Comparison of ENCODE assay signal across 8 cellular contexts in the genomic region with DNA sequence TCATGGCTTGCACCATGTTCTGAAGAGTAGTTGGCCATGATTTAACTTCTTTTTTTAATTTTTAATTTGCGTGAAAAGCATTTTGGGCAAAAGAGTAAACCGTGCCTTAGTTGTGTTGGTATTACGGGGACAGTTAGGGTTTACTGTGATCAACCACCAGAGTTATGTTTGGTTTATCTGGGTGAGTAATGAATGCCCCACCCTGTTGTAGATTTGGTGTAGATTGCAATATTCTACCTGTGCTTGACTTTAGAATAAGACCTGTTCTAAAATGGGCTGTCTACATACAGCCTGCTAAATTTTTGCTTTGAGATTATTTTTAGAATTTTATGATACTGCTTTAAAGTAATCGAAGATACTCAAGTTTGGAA. TPM values are rescaled to one million over a fixed set of nuclear protein-coding genes. Genes with fewer than 3 reads are reported as not detected.
DNase-seq lines count a peak whose midpoint lies in the region; ATAC-seq and TF ChIP-seq lines count a peak whose summit lies in the region.

No MANE protein-coding gene starts in this region.

- peaks cover 10% of the 10 kb centered on the region for H3K4me1 Mint-ChIP-seq in neural progenitor cell

- H3K27ac ChIP-seq in ectodermal cell (ENCODE audit: insufficient read depth, low read depth, low read length, poor library complexity, severe bottlenecking): no peak overlapping the region
- H3K27ac ChIP-seq in neural progenitor cell: no peak overlapping the region

- H3K27ac Mint-ChIP-seq in neural progenitor cell: no peak overlapping the region

- DNase-seq in Daoy (ENCODE audit: low read depth): peak; percentile 20
- peak; percentile 36 for DNase-seq in NCI-H82 (lab: John Stamatoyannopoulos, UW)
- no peak for DNase-seq in neural progenitor cell (ENCODE audit: low spot score)
- no peak for DNase-seq in NCI-H146 treated with DMSO at 0.1 percent for 48 hours (lab: John Stamatoyannopoulos, UW; ENCODE audit: unreplicated experiment)
- no peak for DNase-seq in HEK293T (ENCODE audit: extremely low spot score)
- DNase-seq in NCI-H446 (lab: John Stamatoyannopoulos, UW): no peak

- H3K9me3 ChIP-seq in ectodermal cell (ENCODE audit: control insufficient read depth, low read length): no peaks in the 10 kb centered on the region
- no peaks in the 10 kb centered on the region for H3K9me3 ChIP-seq in neural progenitor cell (ENCODE audit: low read depth)

- H3K9me3 Mint-ChIP-seq in neural progenitor cell: peaks cover 17% of the 10 kb centered on the region

- peaks cover 11% of the 10 kb centered on the region for H3K27me3 ChIP-seq in ectodermal cell (ENCODE audit: control insufficient read depth, insufficient read depth, low read length, poor library complexity, severe bottlenecking)
- H3K27me3 ChIP-seq in neural progenitor cell: peaks cover 11% of the 10 kb centered on the region

- H3K36me3 ChIP-seq in ectodermal cell (ENCODE audit: control insufficient read depth, insufficient read depth, low read length) (no peaks in the 10 kb centered on the region), neural progenitor cell (no peaks in the 10 kb centered on the region)

- WGBS in ectodermal cell, 2 experiments: 13% methylated on average over 4 of the region's 4 CpGs

- peaks cover 20% of the 10 kb centered on the region for H4K20me1 ChIP-seq in neural progenitor cell (ENCODE audit: low read depth)

- H3K36me3 Mint-ChIP-seq in neural progenitor cell: peaks cover 15% of the 10 kb centered on the region

- peaks cover 3% of the 10 kb centered on the region for H3K27me3 Mint-ChIP-seq in neural progenitor cell (ENCODE audit: insufficient read depth, low read depth)

- ATAC-seq in GM19351 (IDR thresholded peaks at IDR 0.05; ENCODE audit: unreplicated experiment): no peak

- POLR2A ChIA-PET in HEK293T (lab: Yijun Ruan, JAX): no interaction called here

- CTCF ChIA-PET in HEK293T (lab: Yijun Ruan, JAX): no interaction called here

- no peak overlapping the region for H3K9ac ChIP-seq in neural progenitor cell

- peaks cover 58% of the 10 kb centered on the region for H3K79me2 ChIP-seq in neural progenitor cell (ENCODE audit: low read depth)

- peak overlapping the region; percentile 97 for H3K4me3 Mint-ChIP-seq in neural progenitor cell

- H3K4me1 ChIP-seq in ectodermal cell (ENCODE audit: control insufficient read depth, insufficient read depth, low read length) (peaks cover 12% of the 10 kb centered on the region), neural progenitor cell (peaks cover 14% of the 10 kb centered on the region)

- H3K4me3 ChIP-seq in ectodermal cell (ENCODE audit: insufficient read depth, low read depth, low read length): peak overlapping the region; percentile 63
- H3K4me3 ChIP-seq in neural progenitor cell: peak overlapping the region; percentile 86

- H3K4me2 ChIP-seq in neural progenitor cell: peak overlapping the region; percentile 83

- no peak for TF ChIP-seq CTCF in neural progenitor cell (IDR thresholded peaks at IDR 0.05)

- H2AFZ ChIP-seq in neural progenitor cell (replicated peaks): no peak overlapping the region

- peaks cover 10% of the 10 kb centered on the region for H3F3A ChIP-seq in neural progenitor cell (ENCODE audit: low read depth)

TF ChIP-seq in HEK293T, 16 proteins besides CTCF, POLR2A, EP300 and RAD21:
- TF ChIP-seq L3MBTL2 (conservative IDR thresholded peaks at IDR 0.05) (no peak), FOXA1 (IDR thresholded peaks at IDR 0.05) (no peak), ZNF384 (IDR thresholded peaks at IDR 0.05) (no peak), LEF1 (IDR thresholded peaks at IDR 0.05; ENCODE audit: borderline replicate concordance) (no peak), FOXM1 (IDR thresholded peaks at IDR 0.05; ENCODE audit: borderline replicate concordance) (no peak), NFRKB (IDR thresholded peaks at IDR 0.05) (no peak), FOXK2 (IDR thresholded peaks at IDR 0.05) (no peak), BHLHE40 (IDR thresholded peaks at IDR 0.05; ENCODE audit: borderline replicate concordance) (no peak), ELF4 (IDR thresholded peaks at IDR 0.05) (no peak)
- TF ChIP-seq, protein P1, sequence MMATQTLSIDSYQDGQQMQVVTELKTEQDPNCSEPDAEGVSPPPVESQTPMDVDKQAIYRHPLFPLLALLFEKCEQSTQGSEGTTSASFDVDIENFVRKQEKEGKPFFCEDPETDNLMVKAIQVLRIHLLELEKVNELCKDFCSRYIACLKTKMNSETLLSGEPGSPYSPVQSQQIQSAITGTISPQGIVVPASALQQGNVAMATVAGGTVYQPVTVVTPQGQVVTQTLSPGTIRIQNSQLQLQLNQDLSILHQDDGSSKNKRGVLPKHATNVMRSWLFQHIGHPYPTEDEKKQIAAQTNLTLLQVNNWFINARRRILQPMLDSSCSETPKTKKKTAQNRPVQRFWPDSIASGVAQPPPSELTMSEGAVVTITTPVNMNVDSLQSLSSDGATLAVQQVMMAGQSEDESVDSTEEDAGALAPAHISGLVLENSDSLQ (IDR thresholded peaks at IDR 0.05): no peak

RNA-seq across cellular contexts. Expression of a gene that starts 1.4 kb away (rescaled TPM):
- total RNA-seq in Daoy (2014; rRNA removed; shearing (Covaris generic)): 13.4 and 26.5 TPM in 2 replicates
- 18.1 TPM for polyA plus RNA-seq in ectodermal cell (2013, experiment 1 of 4)
- 16.4 TPM for polyA plus RNA-seq in ectodermal cell (2013, experiment 2 of 4)
- polyA plus RNA-seq in ectodermal cell (2013, experiment 3 of 4): 15.4 TPM
- 19.5 TPM for polyA plus RNA-seq in ectodermal cell (2013, experiment 4 of 4)
- 19.2 and 36.4 TPM in 2 replicates for total RNA-seq in neural progenitor cell (ENCODE audit: low replicate concordance)

Comparison
In these comparisons a context has a peak if more than half of its experiments do, and no peak if none do; other contexts are left out.
1. DNase-seq: peak in Daoy (single experiment) and NCI-H82 (single experiment); none in neural progenitor cell (single experiment), NCI-H146 treated with DMSO at 0.1 percent for 48 hours (single experiment), HEK293T (single experiment) and NCI-H446 (0 of 2).